26 cellular contexts compared by ENCODE assay signal in genomic region chr6:4676016-4676415, GRCh38.
"Had no signal": no experiment of that assay in that cellular context is flagged by ENCODE, and none has a peak within 500 bp of the region (broad histone marks: within the 10 kb centered on the region; RNA-seq: fewer than 3 reads in every experiment).

No MANE protein-coding gene starts in this region.

- ATAC-seq: activated CD4-positive, alpha-beta T cell treated with anti-CD3 and anti-CD28 coated beads for 36 hours; activated CD8-positive, alpha-beta memory T cell treated with anti-CD3 and anti-CD28 coated beads, Interleukin-2, amount 10 ng/mL, durations not matched to agents 7 days and 5 days; activated CD8-positive, alpha-beta T cell treated with anti-CD3 and anti-CD28 coated beads, Interleukin-2, amount 10 ng/mL, durations not matched to agents 7 days and 5 days; activated naive CD4-positive, alpha-beta T cell treated with anti-CD3 and anti-CD28 coated beads, Interleukin-2, amount 50 U/mL, for 72 hours; effector memory CD8-positive, alpha-beta T cell; gastroesophageal sphincter had no signal

- H3K27me3 ChIP-seq: ascending aorta, breast epithelium, cardiac muscle cell, esophagus muscularis mucosa, gastroesophageal sphincter had no signal

- H3K4me1 ChIP-seq: breast epithelium, esophagus muscularis mucosa, gastroesophageal sphincter had no signal

- H3K9me3 ChIP-seq: ascending aorta, breast epithelium, esophagus muscularis mucosa, gastroesophageal sphincter had no signal

- DNase-seq: activated CD4-positive, alpha-beta memory T cell treated with anti-CD3 and anti-CD28 coated beads for 36 hours; activated CD4-positive, alpha-beta T cell treated with anti-CD3 and anti-CD28 coated beads for 36 hours; activated CD4-positive, alpha-beta T cell treated with anti-CD3 and anti-CD28 coated beads, Interleukin-2, amount 10 ng/mL, durations not matched to agents 24 days and 14 days; activated CD4-positive, CD25-positive, alpha-beta regulatory T cell; activated CD4-positive, CD25-positive, alpha-beta regulatory T cell treated with anti-CD3 and anti-CD28 coated beads, Interleukin-2, amount 50 U/mL, for 72 hours; activated CD8-positive, alpha-beta memory T cell treated with anti-CD3 and anti-CD28 coated beads, Interleukin-2, amount 10 ng/mL, durations not matched to agents 7 days and 5 days; activated CD8-positive, alpha-beta memory T cell treated with anti-CD3 and anti-CD28 coated beads, Interleukin-2, amount 50 U/mL, for 4 hours; activated CD8-positive, alpha-beta T cell treated with anti-CD3 and anti-CD28 coated beads, Interleukin-2, amount 10 ng/mL, durations not matched to agents 7 days and 5 days; activated effector memory CD4-positive, alpha-beta T cell treated with anti-CD3 and anti-CD28 coated beads, Interleukin-2, amount 50 U/mL, for 16 hours; activated naive CD4-positive, alpha-beta T cell treated with anti-CD3 and anti-CD28 coated beads, Interleukin-2, amount 10 ng/mL, durations not matched to agents 7 days and 5 days; activated naive CD8-positive, alpha-beta T cell treated with anti-CD3 and anti-CD28 coated beads, Interleukin-2, amount 10 ng/mL, durations not matched to agents 7 days and 5 days; activated T-cell treated with anti-CD3 and anti-CD28 coated beads, Interleukin-2, amount 50 U/mL, for 1 hour; activated T-cell treated with anti-CD3 and anti-CD28 coated beads, Interleukin-2, amount 50 U/mL, for 48 hours; cortex of kidney; dermis blood vessel endothelial cell; effector CD4-positive, alpha-beta T cell; effector memory CD8-positive, alpha-beta T cell; erythroblast; foreskin melanocyte; T-helper 2 cell had no signal

- H3K4me3 ChIP-seq: ascending aorta, breast epithelium, cardiac muscle cell, esophagus muscularis mucosa, gastroesophageal sphincter had no signal

- H3K36me3 ChIP-seq: ascending aorta, breast epithelium, cardiac muscle cell, esophagus muscularis mucosa, gastroesophageal sphincter had no signal

- H3K27ac ChIP-seq: ascending aorta, breast epithelium, cardiac muscle cell, esophagus muscularis mucosa, gastroesophageal sphincter had no signal
